ENCODE assay signal across 30 cellular contexts in the genomic region with DNA sequence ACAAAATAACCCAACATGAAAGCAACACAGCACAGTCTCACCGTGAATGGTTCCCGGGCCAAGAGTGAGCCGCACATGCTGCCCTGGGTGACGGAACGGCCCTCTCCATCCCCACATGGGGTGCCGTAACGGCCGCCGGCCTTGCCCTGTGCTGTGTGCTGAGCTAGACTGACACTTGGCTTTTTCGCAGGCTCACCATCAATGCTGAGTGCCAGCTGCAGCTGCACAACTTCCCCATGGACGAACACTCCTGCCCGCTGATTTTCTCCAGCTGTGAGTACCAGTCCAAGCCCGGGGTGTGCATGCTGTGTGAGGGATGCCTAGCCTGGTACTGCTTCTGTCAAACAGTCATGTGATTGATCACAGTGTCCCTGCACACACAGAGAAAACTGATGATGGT.
A peak's percentile ranks its signal among the peaks of the same experiment; 100 is the strongest.
DNase-seq lines count a peak whose midpoint lies in the region; ATAC-seq, FAIRE-seq and TF ChIP-seq lines count a peak whose summit lies in the region.
"Had no signal": no experiment of that assay in that cellular context is flagged by ENCODE, and none has a peak within 500 bp of the region (broad histone marks: within the 10 kb centered on the region; RNA-seq: fewer than 3 reads in every experiment).

No MANE protein-coding gene starts in this region.

- H2AK5ac ChIP-seq in H1 (ENCODE audit: low read depth, low read length) = no peak overlapping the region

- no peak overlapping the region for H2AFZ ChIP-seq in H1 (ENCODE audit: low read length)

- no peak overlapping the region for H4K5ac ChIP-seq in H1 (ENCODE audit: insufficient read length, low read depth, low read length)

- no peak for TF ChIP-seq CTCF in H1 (IDR thresholded peaks at IDR 0.05; ENCODE audit: control extremely low read depth in 1 of 3, insufficient read depth in 1 of 3, low read depth in 1 of 3, low read length in 3 of 3)

- FAIRE-seq in H1 (lab: Jason Lieb, UNC) = no peak
- FAIRE-seq: endothelial cell of umbilical vein had no signal

- H2BK15ac ChIP-seq in H1 (ENCODE audit: low read length) = no peak overlapping the region

- H3K79me1 ChIP-seq in H1 (ENCODE audit: low read depth, low read length) = no peaks in the 10 kb centered on the region

- TF ChIP-seq RAD21 in H1 (IDR thresholded peaks at IDR 0.05 in 1 of 2, conservative IDR thresholded peaks at IDR 0.05 in 1 of 2; ENCODE audit: low read depth in 2 of 2, low read length in 2 of 2) = no peak

- no peak overlapping the region for H3K23ac ChIP-seq in H1 (ENCODE audit: insufficient read length)

- no peaks in the 10 kb centered on the region for H3K79me2 ChIP-seq in H1 (ENCODE audit: control insufficient read depth in 1 of 2, insufficient read depth in 2 of 2, low read length in 2 of 2)

- H3K56ac ChIP-seq in H1 (replicated peaks; ENCODE audit: insufficient read length, low read depth, low read length) = no peak overlapping the region

- H2BK20ac ChIP-seq in H1 (ENCODE audit: low read length) = no peak overlapping the region

- H3K14ac ChIP-seq in H1 (ENCODE audit: insufficient read length) = no peak overlapping the region

- H4K91ac ChIP-seq in H1 (replicated peaks; ENCODE audit: insufficient read length, low read length) = no peak overlapping the region

- WGBS in H1 (ENCODE audit: extremely low coverage in 1 of 2, insufficient coverage in 1 of 2, insufficient read length in 1 of 2, insufficient replicate concordance in 2 of 2, low coverage in 1 of 2, low lambda C conversion rate in 2 of 2, missing lambda C conversion rate in 1 of 2), 2 experiments = 96% methylated on average over 13 of the region's 13 CpGs; no CpG with 5 or more reads in 1 of the 2 experiments

- no peak overlapping the region for H3K27ac ChIP-seq in H1 (ENCODE audit: low read depth, low read length)
- H3K27ac ChIP-seq: ascending aorta, spleen, thoracic aorta, VCaP had no signal

- DNase-seq in Ammon's horn (ENCODE audit: low spot score) (peak; percentile 75), NCI-H146 (lab: John Stamatoyannopoulos, UW) (peak; percentile 64), H1 (ENCODE audit: low read depth in 1 of 2, low spot score in 2 of 2) (no peak), occipital lobe (lab: John Stamatoyannopoulos, UW) (peak; percentile 27), middle frontal gyrus (ENCODE audit: extremely low spot score, low spot score) (no peak), amniotic stem cell (lab: John Stamatoyannopoulos, UW) (no peak)
- no peak for DNase-seq in stimulated activated naive CD4-positive, alpha-beta T cell (lab: John Stamatoyannopoulos, UW)
- DNase-seq: activated CD4-positive, alpha-beta T cell treated with anti-CD3 and anti-CD28 coated beads, Interleukin-2, amount 50 U/mL, for 1 hour; activated CD8-positive, alpha-beta memory T cell treated with anti-CD3 and anti-CD28 coated beads, Interleukin-2, amount 10 ng/mL, durations not matched to agents 7 days and 5 days; activated naive CD4-positive, alpha-beta T cell treated with anti-CD3 and anti-CD28 coated beads, Interleukin-2, amount 50 U/mL, for 16 hours; central memory CD4-positive, alpha-beta T cell; DND-41; glutamatergic neuron; Karpas-422; left cardiac atrium; MV-4-11; NCI-H510A treated with DMSO at 0.1 percent for 48 hours; RPMI8226; SK-N-SH; spleen; stimulated activated CD4-positive, alpha-beta T cell treated with anti-CD3 and anti-CD28 coated beads, Interleukin-4, amount 100 ng/mL, for 1 hour; T-helper 2 cell had no signal

- H2BK5ac ChIP-seq in H1 (ENCODE audit: low read depth, low read length) = no peak overlapping the region

- H3K4me3 ChIP-seq in H1 (ENCODE audit: extremely low read depth in 1 of 4, insufficient read depth in 2 of 4, low read depth in 3 of 4, low read length in 4 of 4) = no peak overlapping the region
- H3K4me3 ChIP-seq: ascending aorta, HAP-1, spleen, thoracic aorta had no signal

- H3K18ac ChIP-seq in H1 (ENCODE audit: extremely low read depth, low read length) = no peak overlapping the region

- no peaks in the 10 kb centered on the region for H3K23me2 ChIP-seq in H1 (ENCODE audit: low read depth, low read length)

- no peak for TF ChIP-seq POLR2A in H1 (IDR thresholded peaks at IDR 0.05; ENCODE audit: control extremely low read depth in 1 of 2, low read depth in 2 of 2, low read length in 2 of 2)

- H3K4me1 ChIP-seq in H1 (replicated peaks in 1 of 4; ENCODE audit: control insufficient read depth in 3 of 4, insufficient read depth in 4 of 4, low read length in 3 of 4) = no peaks in the 10 kb centered on the region
- H3K4me1 ChIP-seq: ascending aorta, HAP-1, spleen had no signal

- no peak overlapping the region for H3K4ac ChIP-seq in H1 (replicated peaks; ENCODE audit: insufficient read length, low read depth, low read length)

- peaks cover 0 to 2% of the 10 kb centered on the region in 2 experiments for H4K20me1 ChIP-seq in H1 (replicated peaks in 1 of 2; ENCODE audit: control insufficient read depth in 1 of 2, insufficient read depth in 2 of 2, low read length in 2 of 2)

- no peak overlapping the region for H3K9ac ChIP-seq in H1 (replicated peaks in 1 of 4; ENCODE audit: extremely low read depth in 1 of 4, low read depth in 3 of 4, low read length in 3 of 4)
- H3K9ac ChIP-seq: SK-N-SH had no signal

- no peaks in the 10 kb centered on the region for H3K9me3 ChIP-seq in H1 (ENCODE audit: insufficient read depth in 2 of 2, low read depth in 1 of 2, low read length in 1 of 2)
- H3K9me3 ChIP-seq: ascending aorta, HAP-1, thoracic aorta had no signal

- H3K4me2 ChIP-seq in H1 (ENCODE audit: insufficient read depth in 1 of 2, low read depth in 2 of 2, low read length in 2 of 2) = no peak overlapping the region
- H3K4me2 ChIP-seq: SK-N-SH had no signal

- ATAC-seq in HG02973 (IDR thresholded peaks at IDR 0.05; ENCODE audit: unreplicated experiment) = no peak
- ATAC-seq: activated CD8-positive, alpha-beta memory T cell treated with anti-CD3 and anti-CD28 coated beads, Interleukin-2, amount 10 ng/mL, durations not matched to agents 7 days and 5 days; left cardiac atrium; right cardiac atrium; stimulated activated memory B cell treated with anti-CD40 and anti-IgM and Interleukin-4, amounts not matched to agents 10 μg/mL and 1 μg/mL and 100 μg/mL, for 72 hours had no signal

- no peak overlapping the region for H2BK120ac ChIP-seq in H1 (replicated peaks; ENCODE audit: low read depth, low read length)

- H2BK12ac ChIP-seq in H1 (ENCODE audit: low read depth, low read length) = no peak overlapping the region

- no peak for TF ChIP-seq EP300 in H1 (IDR thresholded peaks at IDR 0.05; ENCODE audit: borderline replicate concordance in 1 of 2, low read depth in 2 of 2, low read length in 2 of 2)

- CTCF ChIA-PET in H1 (lab: Charles Lee; ENCODE audit: partially characterized antibody) = interaction anchor here (1.5 to 2.0 kb wide), 2 partner anchors 10 to 30 kb away, joined by 3 to 8 read pairs; no protein-coding TSS in a partner anchor

- H4K8ac ChIP-seq in H1 (ENCODE audit: extremely low read depth, insufficient read depth, low read length) = peak overlapping the region; percentile 3; the same call in 1 of the 2 replicates

- H3K27me3 ChIP-seq in H1 (replicated peaks in 1 of 4; ENCODE audit: control insufficient read depth in 3 of 4, extremely low read depth in 1 of 4, insufficient read depth in 3 of 4, low read length in 3 of 4) = no peaks in the 10 kb centered on the region
- H3K27me3 ChIP-seq: ascending aorta, spleen had no signal

- POLR2A ChIA-PET in H1 (lab: Charles Lee; ENCODE audit: partially characterized antibody) = no interaction called here

- H3K36me3 ChIP-seq in H1 (ENCODE audit: control insufficient read depth in 2 of 4, insufficient read depth in 4 of 4, low read length in 3 of 4) = no peaks in the 10 kb centered on the region
- H3K36me3 ChIP-seq: ascending aorta, HAP-1, spleen, thoracic aorta had no signal

TF ChIP-seq in H1, 55 proteins besides CTCF, POLR2A, EP300 and RAD21:
- TF ChIP-seq KDM1A (IDR thresholded peaks at IDR 0.05; ENCODE audit: borderline replicate concordance, low read length) (no peak), CREB1 (IDR thresholded peaks at IDR 0.05) (no peak), NRF1 (IDR thresholded peaks at IDR 0.05; ENCODE audit: low read depth, low read length) (no peak), TEAD4 (IDR thresholded peaks at IDR 0.05; ENCODE audit: low read depth, low read length) (no peak), TCF12 (IDR thresholded peaks at IDR 0.05; ENCODE audit: low read depth, low read length) (no peak), EGR1 (IDR thresholded peaks at IDR 0.05; ENCODE audit: borderline replicate concordance, low read depth, low read length) (no peak), JUND (IDR thresholded peaks at IDR 0.05; ENCODE audit: low read length) (no peak), RBBP5 (IDR thresholded peaks at IDR 0.05; ENCODE audit: borderline replicate concordance, low read depth, low read length) (no peak)

Comparison
In these comparisons a context has a peak if more than half of its experiments do, and no peak if none do; other contexts are left out.
1. DNase-seq: peak in Ammon's horn (single experiment), NCI-H146 (single experiment) and occipital lobe (single experiment); none in H1 (0 of 2), middle frontal gyrus (single experiment), stimulated activated naive CD4-positive, alpha-beta T cell (0 of 6) and amniotic stem cell (single experiment).